ENCODE assay signal across 17 cellular contexts in genomic region chr3:3023106-3023505, GRCh38.
DNase-seq lines count a peak whose midpoint lies in the region; TF ChIP-seq lines count a peak whose summit lies in the region.
"Had no signal": no experiment of that assay in that cellular context is flagged by ENCODE, and none has a peak within 500 bp of the region (broad histone marks: within the 10 kb centered on the region; RNA-seq: fewer than 3 reads in every experiment).

No MANE protein-coding gene starts in this region.

- in situ Hi-C loops in G401 (cut with HindIII; ENCODE audit: low sequenced_read_pairs), result no loop called here

- H3K4me3 ChIP-seq in retinal pigment epithelial cell (ENCODE audit: low read length), result no peak overlapping the region
- H3K4me3 ChIP-seq: SJSA1 had no signal

- DNase-seq in NCI-H524 (lab: John Stamatoyannopoulos, UW) (peak; percentile 31 to 73), OCI-M1 (lab: John Stamatoyannopoulos, UW) (peak; percentile 29), kidney tubule cell (ENCODE audit: low spot score) (peak; percentile 49), retinal pigment epithelial cell (ENCODE audit: low read depth) (peak; percentile 10), C1 segment of cervical spinal cord (lab: John Stamatoyannopoulos, UW) (no peak), G401 (ENCODE audit: low spot score) (no peak), germinal center (ENCODE audit: low spot score) (no peak)
- DNase-seq: BE2C; CD8-positive, alpha-beta memory T cell; DND-41; GF-D8; GOT3; KG1; NCI-H1436 treated with DMSO at 0.1 percent for 48 hours; NCI-H2081 treated with DMSO at 0.1 percent for 48 hours; SW 1271 had no signal

- no peak for TF ChIP-seq CTCF in retinal pigment epithelial cell (conservative IDR thresholded peaks at IDR 0.05; ENCODE audit: low read depth, low read length)

Comparison
In these comparisons a context has a peak if more than half of its experiments do, and no peak if none do; other contexts are left out.
1. DNase-seq: peak in NCI-H524 (2 of 2), OCI-M1 (single experiment), kidney tubule cell (single experiment) and retinal pigment epithelial cell (single experiment); none in C1 segment of cervical spinal cord (0 of 14), G401 (single experiment) and germinal center (single experiment).